Comparison of ENCODE assay signal across 8 cellular contexts in the genomic region with DNA sequence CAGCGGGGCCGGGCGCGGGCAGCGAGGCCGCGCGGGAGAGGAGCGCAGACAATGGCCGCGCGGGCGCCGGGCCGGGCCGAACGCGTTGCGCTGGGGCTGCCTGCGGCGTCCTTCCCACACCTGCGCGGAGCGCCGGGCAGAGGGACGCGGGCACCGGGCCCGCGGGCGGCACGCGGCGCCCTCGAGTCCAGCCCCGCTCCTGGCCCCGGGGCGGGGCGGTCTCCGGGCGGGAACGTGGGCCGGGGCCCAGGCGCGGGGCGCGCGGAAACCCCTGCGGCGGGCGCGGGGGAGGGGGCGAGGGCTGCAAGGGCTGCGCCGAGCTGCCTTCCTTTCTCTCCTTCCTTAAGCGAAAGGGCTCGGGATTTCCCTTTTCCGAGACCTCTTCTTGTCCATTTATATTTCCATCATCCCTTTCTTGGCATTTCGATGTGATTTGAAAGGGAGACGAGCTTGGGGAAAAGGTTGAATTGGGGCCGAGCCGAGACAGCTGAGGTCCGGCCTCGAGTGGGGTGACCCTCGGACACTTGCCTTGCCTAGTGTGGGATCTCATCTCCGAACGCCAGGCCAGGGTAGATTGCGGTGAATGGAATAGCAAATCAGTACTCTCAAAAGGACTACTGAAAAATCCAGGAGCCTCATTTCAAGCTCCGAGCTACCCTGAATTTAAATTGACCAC. TPM values are rescaled to one million over a fixed set of nuclear protein-coding genes. Genes with fewer than 3 reads are reported as not detected.
DNase-seq lines count a peak whose midpoint lies in the region; ATAC-seq and TF ChIP-seq lines count a peak whose summit lies in the region.

No MANE protein-coding gene starts in this region.

- peaks cover 4% of the 10 kb centered on the region for H3K9me3 Mint-ChIP-seq in activated naive CD4-positive, alpha-beta T cell treated with anti-CD3 and anti-CD28 coated beads, Interleukin-2, amount 10 ng/mL, durations not matched to agents 7 days and 5 days

- H3K36me3 Mint-ChIP-seq in activated naive CD4-positive, alpha-beta T cell treated with anti-CD3 and anti-CD28 coated beads, Interleukin-2, amount 10 ng/mL, durations not matched to agents 7 days and 5 days: peaks cover 2% of the 10 kb centered on the region

- TF ChIP-seq POLR2A in NB4 (IDR thresholded peaks at IDR 0.05; ENCODE audit: extremely low read depth, insufficient read length): no peak

- peak; percentile 17 for ATAC-seq in sciatic nerve

- no peaks in the 10 kb centered on the region for H3K36me3 ChIP-seq in right atrium auricular region

- H3K27ac Mint-ChIP-seq in activated naive CD4-positive, alpha-beta T cell treated with anti-CD3 and anti-CD28 coated beads, Interleukin-2, amount 10 ng/mL, durations not matched to agents 7 days and 5 days: no peak overlapping the region

- peaks cover 0 to 12% of the 10 kb centered on the region in 2 donors for H3K4me1 ChIP-seq in right atrium auricular region

- DNase-seq in activated T-cell treated with anti-CD3 and anti-CD28 coated beads for 48 hours (ENCODE audit: low read depth): peak; percentile 21
- DNase-seq in activated T-cell treated with anti-CD3 and anti-CD28 coated beads for 4 hours: no peak
- DNase-seq in HFF-Myc (ENCODE audit: extremely low read depth, low read depth): no peak
- peak; percentile 74 for DNase-seq in NB4 (ENCODE audit: low read depth)
- DNase-seq in activated naive CD4-positive, alpha-beta T cell treated with anti-CD3 and anti-CD28 coated beads, Interleukin-2, amount 10 ng/mL, durations not matched to agents 7 days and 5 days: peak; percentile 36
- no peak for DNase-seq in right atrium auricular region (ENCODE audit: low spot score)
- DNase-seq in sciatic nerve (ENCODE audit: low spot score): no peak
- DNase-seq in pons (ENCODE audit: low spot score): no peak

- peak overlapping the region; percentile 70 for H3K4me3 Mint-ChIP-seq in activated naive CD4-positive, alpha-beta T cell treated with anti-CD3 and anti-CD28 coated beads, Interleukin-2, amount 10 ng/mL, durations not matched to agents 7 days and 5 days

- peaks cover 44% of the 10 kb centered on the region for H3K27me3 Mint-ChIP-seq in activated naive CD4-positive, alpha-beta T cell treated with anti-CD3 and anti-CD28 coated beads, Interleukin-2, amount 10 ng/mL, durations not matched to agents 7 days and 5 days

- H3K4me3 ChIP-seq in HFF-Myc (replicated peaks; ENCODE audit: low read depth, low read length): peak overlapping the region; percentile 59
- H3K4me3 ChIP-seq in NB4 (ENCODE audit: low read depth, low read length): peak overlapping the region; percentile 85
- peak overlapping the region; percentile 55 to 65 for H3K4me3 ChIP-seq in right atrium auricular region

- CTCF ChIA-PET in activated naive CD4-positive, alpha-beta T cell treated with anti-CD3 and anti-CD28 coated beads, Interleukin-2, amount 10 ng/mL, durations not matched to agents 7 days and 5 days (lab: Charles Lee): interaction anchor here (0.6 kb wide), 1 partner anchor 56 kb away, joined by 3 read pairs; no protein-coding TSS in a partner anchor

- no peaks in the 10 kb centered on the region for H3K9me3 ChIP-seq in right atrium auricular region

- peak overlapping the region; percentile 60 to 79 for H3K27ac ChIP-seq in right atrium auricular region

- no peak for TF ChIP-seq CTCF in HFF-Myc (IDR thresholded peaks at IDR 0.05; ENCODE audit: low read depth, low read length, missing control alignments)
- TF ChIP-seq CTCF in NB4 (IDR thresholded peaks at IDR 0.05; ENCODE audit: low read depth, low read length): no peak
- no peak for TF ChIP-seq CTCF in right atrium auricular region (IDR thresholded peaks at IDR 0.05)

- H3K27me3 ChIP-seq in right atrium auricular region: no peaks in the 10 kb centered on the region

- intact Hi-C loops in sciatic nerve (cut with DNase I): no loop called here

- H3K4me1 Mint-ChIP-seq in activated naive CD4-positive, alpha-beta T cell treated with anti-CD3 and anti-CD28 coated beads, Interleukin-2, amount 10 ng/mL, durations not matched to agents 7 days and 5 days: peaks cover 36% of the 10 kb centered on the region

RNA-seq across cellular contexts. Expression of a gene that starts 0.7 kb away (rescaled TPM):
- total RNA-seq in right atrium auricular region: 10 to 100 TPM; 13.8 to 16.7 TPM
- total RNA-seq in sciatic nerve: 8.7 TPM

RNA-seq across cellular contexts. Expression of a gene that starts 40.0 kb away (rescaled TPM):
- total RNA-seq in right atrium auricular region: 1 to 10 TPM; 3.4 to 4.8 TPM
- total RNA-seq in sciatic nerve: 8.5 TPM

RNA-seq across cellular contexts. Expression of a gene that starts 40.1 kb away (rescaled TPM):
- total RNA-seq in right atrium auricular region (not detected), sciatic nerve (0.40 TPM)

Comparison
In these comparisons a context has a peak if more than half of its experiments do, and no peak if none do; other contexts are left out.
1. DNase-seq: peak in activated T-cell treated with anti-CD3 and anti-CD28 coated beads for 48 hours (single experiment), NB4 (single experiment) and activated naive CD4-positive, alpha-beta T cell treated with anti-CD3 and anti-CD28 coated beads, Interleukin-2, amount 10 ng/mL, durations not matched to agents 7 days and 5 days (single experiment); none in activated T-cell treated with anti-CD3 and anti-CD28 coated beads for 4 hours (single experiment), HFF-Myc (single experiment), right atrium auricular region (single experiment), sciatic nerve (single experiment) and pons (single experiment).
2. Peak in every context shown above with its lines, with median percentiles within 50 percentile points of each other: H3K4me3 ChIP-seq.